ENCODE assay signal across 25 cellular contexts in genomic region chr4:175930471-175930870, GRCh38.
"Had no signal": no experiment of that assay in that cellular context is flagged by ENCODE, and none has a peak within 500 bp of the region (broad histone marks: within the 10 kb centered on the region; RNA-seq: fewer than 3 reads in every experiment).

No MANE protein-coding gene starts in this region.

- H3K4me3 Mint-ChIP-seq: activated CD4-positive, alpha-beta memory T cell treated with anti-CD3 and anti-CD28 coated beads, Interleukin-2, amount 10 ng/mL, durations not matched to agents 7 days and 5 days; activated CD4-positive, alpha-beta T cell treated with anti-CD3 and anti-CD28 coated beads for 36 hours; activated naive CD4-positive, alpha-beta T cell treated with anti-CD3 and anti-CD28 coated beads, Interleukin-2, amount 10 ng/mL, durations not matched to agents 7 days and 5 days; activated naive CD8-positive, alpha-beta T cell treated with anti-CD3 and anti-CD28 coated beads, Interleukin-2, amount 10 ng/mL, durations not matched to agents 7 days and 5 days had no signal

- H3K36me3 ChIP-seq: adrenal gland, WERI-Rb-1 had no signal

- H3K9me3 Mint-ChIP-seq: activated CD4-positive, alpha-beta memory T cell treated with anti-CD3 and anti-CD28 coated beads, Interleukin-2, amount 10 ng/mL, durations not matched to agents 7 days and 5 days; activated naive CD4-positive, alpha-beta T cell treated with anti-CD3 and anti-CD28 coated beads, Interleukin-2, amount 10 ng/mL, durations not matched to agents 7 days and 5 days; activated naive CD8-positive, alpha-beta T cell treated with anti-CD3 and anti-CD28 coated beads, Interleukin-2, amount 10 ng/mL, durations not matched to agents 7 days and 5 days; activated T-helper 2 cell treated with anti-CD3 and anti-CD28 coated beads, Interferon-gamma antibody, Interleukin-2, Interleukin-4, amounts not matched to agents 10 μg/mL and 5 μg/mL and 100 μg/mL, durations not matched to agents 14 hours and 24 hours and 36 hours had no signal

- H3K27ac Mint-ChIP-seq: activated CD4-positive, alpha-beta memory T cell treated with anti-CD3 and anti-CD28 coated beads, Interleukin-2, amount 10 ng/mL, durations not matched to agents 7 days and 5 days; activated CD4-positive, alpha-beta T cell treated with anti-CD3 and anti-CD28 coated beads for 36 hours; activated naive CD4-positive, alpha-beta T cell treated with anti-CD3 and anti-CD28 coated beads, Interleukin-2, amount 10 ng/mL, durations not matched to agents 7 days and 5 days; activated naive CD8-positive, alpha-beta T cell treated with anti-CD3 and anti-CD28 coated beads, Interleukin-2, amount 10 ng/mL, durations not matched to agents 7 days and 5 days; activated T-helper 2 cell treated with anti-CD3 and anti-CD28 coated beads, Interferon-gamma antibody, Interleukin-2, Interleukin-4, amounts not matched to agents 10 μg/mL and 5 μg/mL and 100 μg/mL, durations not matched to agents 14 hours and 24 hours and 36 hours had no signal

- H3K4me3 ChIP-seq: adrenal gland, body of pancreas had no signal

- FAIRE-seq: bronchial epithelial cell, RCC 7860 had no signal

- H3K27ac ChIP-seq: adrenal gland, body of pancreas, WERI-Rb-1 had no signal

- DNase-seq: activated CD4-positive, alpha-beta memory T cell treated with anti-CD3 and anti-CD28 coated beads, Interleukin-2, amount 10 ng/mL, durations not matched to agents 7 days and 5 days; activated CD4-positive, alpha-beta T cell treated with anti-CD3 and anti-CD28 coated beads for 36 hours; activated CD4-positive, alpha-beta T cell treated with anti-CD3 and anti-CD28 coated beads, Interleukin-2, amount 50 U/mL, for 1 hour; activated gamma-delta T cell treated with Interleukin-2 at 50 U/mL for 16 hours; activated naive CD4-positive, alpha-beta T cell treated with anti-CD3 and anti-CD28 coated beads, Interleukin-2, amount 10 ng/mL, durations not matched to agents 7 days and 5 days; activated naive CD8-positive, alpha-beta T cell treated with anti-CD3 and anti-CD28 coated beads, Interleukin-2, amount 10 ng/mL, durations not matched to agents 7 days and 5 days; activated T-cell treated with anti-CD3 and anti-CD28 coated beads for 4 hours; activated T-cell treated with anti-CD3 and anti-CD28 coated beads, Interleukin-2, amount 50 U/mL, for 48 hours; adrenal gland; aorta; body of pancreas; central memory CD4-positive, alpha-beta T cell; Karpas-422; NCI-H1105 treated with DMSO at 0.1 percent for 48 hours; NCI-H1436 treated with DMSO at 0.1 percent for 48 hours; NCI-H187 treated with DMSO at 0.1 percent for 48 hours; NCI-H2081 treated with DMSO at 0.1 percent for 48 hours; NCI-H446; NCI-H524; SIG-M5; T-helper 1 cell; WERI-Rb-1 had no signal

- H3K9me3 ChIP-seq: adrenal gland, body of pancreas had no signal

- H3K4me1 ChIP-seq: adrenal gland had no signal

- H3K4me1 Mint-ChIP-seq: activated CD4-positive, alpha-beta memory T cell treated with anti-CD3 and anti-CD28 coated beads, Interleukin-2, amount 10 ng/mL, durations not matched to agents 7 days and 5 days; activated CD4-positive, alpha-beta T cell treated with anti-CD3 and anti-CD28 coated beads for 36 hours; activated naive CD4-positive, alpha-beta T cell treated with anti-CD3 and anti-CD28 coated beads, Interleukin-2, amount 10 ng/mL, durations not matched to agents 7 days and 5 days; activated naive CD8-positive, alpha-beta T cell treated with anti-CD3 and anti-CD28 coated beads, Interleukin-2, amount 10 ng/mL, durations not matched to agents 7 days and 5 days had no signal

- H3K27me3 Mint-ChIP-seq: activated CD4-positive, alpha-beta memory T cell treated with anti-CD3 and anti-CD28 coated beads, Interleukin-2, amount 10 ng/mL, durations not matched to agents 7 days and 5 days; activated CD4-positive, alpha-beta T cell treated with anti-CD3 and anti-CD28 coated beads for 36 hours; activated naive CD4-positive, alpha-beta T cell treated with anti-CD3 and anti-CD28 coated beads, Interleukin-2, amount 10 ng/mL, durations not matched to agents 7 days and 5 days; activated naive CD8-positive, alpha-beta T cell treated with anti-CD3 and anti-CD28 coated beads, Interleukin-2, amount 10 ng/mL, durations not matched to agents 7 days and 5 days had no signal

- ATAC-seq: activated CD4-positive, alpha-beta T cell treated with anti-CD3 and anti-CD28 coated beads for 36 hours; body of pancreas had no signal

- H3K27me3 ChIP-seq: adrenal gland, body of pancreas had no signal

- H3K36me3 Mint-ChIP-seq: activated naive CD4-positive, alpha-beta T cell treated with anti-CD3 and anti-CD28 coated beads, Interleukin-2, amount 10 ng/mL, durations not matched to agents 7 days and 5 days; activated naive CD8-positive, alpha-beta T cell treated with anti-CD3 and anti-CD28 coated beads, Interleukin-2, amount 10 ng/mL, durations not matched to agents 7 days and 5 days had no signal
